Comparison of ENCODE assay signal across 24 cellular contexts in the genomic region with DNA sequence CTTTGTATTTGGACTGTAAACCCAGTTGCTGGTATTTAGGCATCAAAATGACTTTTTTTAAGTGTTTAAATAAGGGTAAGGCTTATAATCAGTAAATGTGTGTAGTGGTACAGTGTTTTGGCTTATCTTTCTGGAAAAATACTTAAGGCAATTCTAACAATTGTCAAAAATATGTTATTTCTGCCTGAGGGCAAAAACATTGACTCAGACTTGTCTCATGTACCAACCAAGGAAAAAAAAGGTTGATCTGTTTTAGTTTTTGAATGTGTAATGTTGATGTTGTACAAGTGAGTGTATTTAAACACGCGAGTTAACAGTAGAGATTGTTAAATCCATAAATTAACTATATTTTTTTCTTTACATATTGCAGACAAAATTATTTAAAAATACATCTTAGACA.
"Had no signal": no experiment of that assay in that cellular context is flagged by ENCODE, and none has a peak within 500 bp of the region (broad histone marks: within the 10 kb centered on the region; RNA-seq: fewer than 3 reads in every experiment).

No MANE protein-coding gene starts in this region.

- H3K9me3 ChIP-seq: colonic mucosa, esophagus squamous epithelium, gastroesophageal sphincter, prostate gland, right atrium auricular region, suprapubic skin, transverse colon, vagina had no signal

- H3K4me1 ChIP-seq: colonic mucosa, esophagus squamous epithelium, heart left ventricle, prostate gland, right atrium auricular region, suprapubic skin, transverse colon, vagina had no signal

- H3K27me3 ChIP-seq: colonic mucosa, esophagus squamous epithelium, gastroesophageal sphincter, heart left ventricle, hepatocyte, right atrium auricular region, suprapubic skin, transverse colon, vagina had no signal

- H3K27ac Mint-ChIP-seq: memory B cell; natural killer cell treated with Interleukin-12 subunit alpha and Interleukin-12 subunit beta and Interleukin-15 and Interleukin-18, amount 100 ng/mL, for 72 hours; stimulated activated naive B cell treated with anti-CD40 and anti-IgM and Interleukin-4, amounts not matched to agents 10 μg/mL and 1 μg/mL and 100 μg/mL, for 72 hours; stimulated activated naive CD8-positive, alpha-beta T cell treated with anti-CD3 and anti-CD28 coated beads, Interleukin-15, amount 100 ng/mL, for 72 hours had no signal

- H3K36me3 ChIP-seq: colonic mucosa, esophagus squamous epithelium, gastroesophageal sphincter, heart left ventricle, prostate gland, right atrium auricular region, suprapubic skin, transverse colon, vagina had no signal

- DNase-seq: colonic mucosa; dermis blood vessel endothelial cell; effector memory CD4-positive, alpha-beta T cell; erythroblast; esophagus squamous epithelium; heart left ventricle; kidney; nucleus accumbens; stimulated activated CD4-positive, alpha-beta T cell treated with anti-CD3 and anti-CD28 coated beads, Interleukin-4, amount 100 ng/mL, for 4 hours; stimulated activated naive B cell treated with anti-CD40 and anti-IgM and Interleukin-4, amounts not matched to agents 10 μg/mL and 1 μg/mL and 100 μg/mL, for 72 hours; stimulated activated naive CD8-positive, alpha-beta T cell treated with anti-CD3 and anti-CD28 coated beads, Interleukin-15, amount 100 ng/mL, for 72 hours; transverse colon had no signal

- H3K27me3 Mint-ChIP-seq: memory B cell; natural killer cell treated with Interleukin-12 subunit alpha and Interleukin-12 subunit beta and Interleukin-15 and Interleukin-18, amount 100 ng/mL, for 72 hours; stimulated activated naive B cell treated with anti-CD40 and anti-IgM and Interleukin-4, amounts not matched to agents 10 μg/mL and 1 μg/mL and 100 μg/mL, for 72 hours; stimulated activated naive CD8-positive, alpha-beta T cell treated with anti-CD3 and anti-CD28 coated beads, Interleukin-15, amount 100 ng/mL, for 72 hours had no signal

- H2AFZ ChIP-seq: hepatocyte had no signal

- H3K36me3 Mint-ChIP-seq: memory B cell; natural killer cell treated with Interleukin-12 subunit alpha and Interleukin-12 subunit beta and Interleukin-15 and Interleukin-18, amount 100 ng/mL, for 72 hours; stimulated activated naive B cell treated with anti-CD40 and anti-IgM and Interleukin-4, amounts not matched to agents 10 μg/mL and 1 μg/mL and 100 μg/mL, for 72 hours had no signal

- FAIRE-seq: endothelial cell of umbilical vein, kidney had no signal

- H3K4me1 Mint-ChIP-seq: memory B cell; stimulated activated naive B cell treated with anti-CD40 and anti-IgM and Interleukin-4, amounts not matched to agents 10 μg/mL and 1 μg/mL and 100 μg/mL, for 72 hours; stimulated activated naive CD8-positive, alpha-beta T cell treated with anti-CD3 and anti-CD28 coated beads, Interleukin-15, amount 100 ng/mL, for 72 hours had no signal

- H3K4me3 Mint-ChIP-seq: memory B cell; natural killer cell treated with Interleukin-12 subunit alpha and Interleukin-12 subunit beta and Interleukin-15 and Interleukin-18, amount 100 ng/mL, for 72 hours; stimulated activated naive B cell treated with anti-CD40 and anti-IgM and Interleukin-4, amounts not matched to agents 10 μg/mL and 1 μg/mL and 100 μg/mL, for 72 hours; stimulated activated naive CD8-positive, alpha-beta T cell treated with anti-CD3 and anti-CD28 coated beads, Interleukin-15, amount 100 ng/mL, for 72 hours had no signal

- H3K9me3 Mint-ChIP-seq: stimulated activated naive B cell treated with anti-CD40 and anti-IgM and Interleukin-4, amounts not matched to agents 10 μg/mL and 1 μg/mL and 100 μg/mL, for 72 hours had no signal

- H3K4me3 ChIP-seq: colonic mucosa, esophagus squamous epithelium, gastroesophageal sphincter, heart left ventricle, hepatocyte, lung, prostate gland, right atrium auricular region, suprapubic skin, transverse colon, vagina had no signal

- ATAC-seq: gastroesophageal sphincter; heart left ventricle; left lobe of liver; natural killer cell treated with Interleukin-12 subunit alpha and Interleukin-12 subunit beta and Interleukin-15 and Interleukin-18, amount 100 ng/mL, for 72 hours; sciatic nerve; stimulated activated naive B cell treated with anti-CD40 and anti-IgM and Interleukin-4, amounts not matched to agents 10 μg/mL and 1 μg/mL and 100 μg/mL, for 72 hours; stimulated activated naive CD8-positive, alpha-beta T cell treated with anti-CD3 and anti-CD28 coated beads, Interleukin-15, amount 100 ng/mL, for 72 hours had no signal

- H3K79me2 ChIP-seq: hepatocyte had no signal

- H3K27ac ChIP-seq: colonic mucosa, esophagus squamous epithelium, gastroesophageal sphincter, heart left ventricle, hepatocyte, prostate gland, right atrium auricular region, suprapubic skin, transverse colon, vagina had no signal
